Comparison of ENCODE assay signal across 8 cellular contexts in genomic region chr4:82428526-82428968, GRCh38. TPM values are rescaled to one million over a fixed set of nuclear protein-coding genes. Genes with fewer than 3 reads are reported as not detected.
DNase-seq lines count a peak whose midpoint lies in the region; ATAC-seq lines count a peak whose summit lies in the region.

No MANE protein-coding gene starts in this region.

- H3K27me3 Mint-ChIP-seq in T-helper 2 cell treated with Interferon-gamma antibody and Interleukin-4, amounts not matched to agents 5 μg/mL and 100 μg/mL, for 36 hours (ENCODE audit: low read depth): no peaks in the 10 kb centered on the region
- no peaks in the 10 kb centered on the region for H3K27me3 Mint-ChIP-seq in activated CD8-positive, alpha-beta T cell treated with anti-CD3 and anti-CD28 coated beads, Interleukin-2, amount 10 ng/mL, durations not matched to agents 7 days and 5 days (ENCODE audit: low read depth)

- POLR2A ChIA-PET in activated CD8-positive, alpha-beta T cell treated with anti-CD3 and anti-CD28 coated beads, Interleukin-2, amount 10 ng/mL, durations not matched to agents 7 days and 5 days (lab: Charles Lee): interaction anchor here (0.7 to 4.0 kb wide), 10 partner anchors 9 to 583 kb away, joined by 3 to 120 read pairs (median 4); partner anchors contain the start of genes HNRNPD, LIN54 and THAP9

- no peak for DNase-seq in T-helper 2 cell treated with Interferon-gamma antibody and Interleukin-4, amounts not matched to agents 5 μg/mL and 100 μg/mL, for 36 hours (ENCODE audit: low spot score)
- DNase-seq in T-helper 2 cell (no peak), NK-92 (lab: John Stamatoyannopoulos, UW; ENCODE audit: unreplicated experiment) (no peak)
- DNase-seq in activated CD8-positive, alpha-beta T cell treated with anti-CD3 and anti-CD28 coated beads, Interleukin-2, amount 10 ng/mL, durations not matched to agents 7 days and 5 days: no peak

- peaks cover 54% of the 10 kb centered on the region for H3K36me3 ChIP-seq in iPS-20b (ENCODE audit: insufficient read depth, low read depth, low read length)
- peaks cover 32 to 37% (median 32%) of the 10 kb centered on the region in 5 donors for H3K36me3 ChIP-seq in subcutaneous abdominal adipose tissue (ENCODE audit: control insufficient read depth in 5 of 5, insufficient read depth in 5 of 5, low read length in 5 of 5)

- no peaks in the 10 kb centered on the region for H3K9me3 ChIP-seq in iPS-20b (ENCODE audit: insufficient read depth, low read depth, low read length)
- no peaks in the 10 kb centered on the region for H3K9me3 ChIP-seq in subcutaneous abdominal adipose tissue (ENCODE audit: control insufficient read depth in 5 of 5, low read length in 5 of 5)

- H3K27ac Mint-ChIP-seq in T-helper 2 cell treated with Interferon-gamma antibody and Interleukin-4, amounts not matched to agents 5 μg/mL and 100 μg/mL, for 36 hours: peak overlapping the region; percentile 73
- H3K27ac Mint-ChIP-seq in activated CD8-positive, alpha-beta T cell treated with anti-CD3 and anti-CD28 coated beads, Interleukin-2, amount 10 ng/mL, durations not matched to agents 7 days and 5 days: peak overlapping the region; percentile 99

- no peaks in the 10 kb centered on the region for H3K9me3 Mint-ChIP-seq in T-helper 2 cell treated with Interferon-gamma antibody and Interleukin-4, amounts not matched to agents 5 μg/mL and 100 μg/mL, for 36 hours
- no peaks in the 10 kb centered on the region for H3K9me3 Mint-ChIP-seq in activated CD8-positive, alpha-beta T cell treated with anti-CD3 and anti-CD28 coated beads, Interleukin-2, amount 10 ng/mL, durations not matched to agents 7 days and 5 days (ENCODE audit: insufficient read depth)

- H3K4me1 Mint-ChIP-seq in T-helper 2 cell treated with Interferon-gamma antibody and Interleukin-4, amounts not matched to agents 5 μg/mL and 100 μg/mL, for 36 hours (ENCODE audit: low read depth): peaks cover 51% of the 10 kb centered on the region
- H3K4me1 Mint-ChIP-seq in activated CD8-positive, alpha-beta T cell treated with anti-CD3 and anti-CD28 coated beads, Interleukin-2, amount 10 ng/mL, durations not matched to agents 7 days and 5 days (ENCODE audit: low read depth): peaks cover 51% of the 10 kb centered on the region

- no peaks in the 10 kb centered on the region for H3K27me3 ChIP-seq in iPS-20b (ENCODE audit: insufficient read depth, low read length)
- H3K27me3 ChIP-seq in subcutaneous abdominal adipose tissue (ENCODE audit: control insufficient read depth in 5 of 5, insufficient read depth in 4 of 5, low read length in 5 of 5): no peaks in the 10 kb centered on the region

- H3K36me3 Mint-ChIP-seq in T-helper 2 cell treated with Interferon-gamma antibody and Interleukin-4, amounts not matched to agents 5 μg/mL and 100 μg/mL, for 36 hours (ENCODE audit: low read depth): peaks cover 65% of the 10 kb centered on the region
- peaks cover 79% of the 10 kb centered on the region for H3K36me3 Mint-ChIP-seq in activated CD8-positive, alpha-beta T cell treated with anti-CD3 and anti-CD28 coated beads, Interleukin-2, amount 10 ng/mL, durations not matched to agents 7 days and 5 days (ENCODE audit: low read depth)

- H3K9ac ChIP-seq in iPS-20b (ENCODE audit: low read depth, low read length): peak overlapping the region; percentile 100
- H3K9ac ChIP-seq in subcutaneous abdominal adipose tissue (ENCODE audit: low read length in 5 of 5): peak overlapping the region; percentile 28 to 98 (median 82)

- H3K4me3 ChIP-seq in iPS-20b (ENCODE audit: low read length): peak overlapping the region; percentile 96
- peak overlapping the region; percentile 84 to 98 (median 96) for H3K4me3 ChIP-seq in subcutaneous abdominal adipose tissue (ENCODE audit: low read depth in 1 of 5, low read length in 5 of 5)

- H3K27ac ChIP-seq in iPS-20b (ENCODE audit: low read length) (no peak overlapping the region), subcutaneous abdominal adipose tissue (ENCODE audit: low read depth, low read length) (peak overlapping the region; percentile 94)

- no peak for ATAC-seq in activated CD8-positive, alpha-beta T cell treated with anti-CD3 and anti-CD28 coated beads, Interleukin-2, amount 10 ng/mL, durations not matched to agents 7 days and 5 days
- ATAC-seq in GM21423 (IDR thresholded peaks at IDR 0.05; ENCODE audit: unreplicated experiment) (no peak), GM19035 (IDR thresholded peaks at IDR 0.05; ENCODE audit: unreplicated experiment) (no peak)

- H3K4me3 Mint-ChIP-seq in T-helper 2 cell treated with Interferon-gamma antibody and Interleukin-4, amounts not matched to agents 5 μg/mL and 100 μg/mL, for 36 hours: peak overlapping the region; percentile 100
- peak overlapping the region; percentile 99 for H3K4me3 Mint-ChIP-seq in activated CD8-positive, alpha-beta T cell treated with anti-CD3 and anti-CD28 coated beads, Interleukin-2, amount 10 ng/mL, durations not matched to agents 7 days and 5 days

- H3K4me1 ChIP-seq in iPS-20b (ENCODE audit: insufficient read depth, low read length) (peaks cover 15% of the 10 kb centered on the region; the same call in 1 of the 2 replicates), subcutaneous abdominal adipose tissue (ENCODE audit: control insufficient read depth in 5 of 5, insufficient read depth in 5 of 5, low read length in 5 of 5) (peaks cover 9 to 39% (median 37%) of the 10 kb centered on the region in 5 donors)

- CTCF ChIA-PET in activated CD8-positive, alpha-beta T cell treated with anti-CD3 and anti-CD28 coated beads, Interleukin-2, amount 10 ng/mL, durations not matched to agents 7 days and 5 days (lab: Charles Lee): interaction anchor here (0.6 to 2.9 kb wide), 18 partner anchors 8 to 583 kb away, joined by 3 to 30 read pairs (median 4); partner anchors contain the start of gene THAP9

RNA-seq across cellular contexts. Expression of gene HNRNPDL, which starts 1.7 kb away (rescaled TPM):
- total RNA-seq in activated CD8-positive, alpha-beta T cell treated with anti-CD3 and anti-CD28 coated beads, Interleukin-2, amount 10 ng/mL, durations not matched to agents 7 days and 5 days: 100 to 1,000 TPM; 331 TPM

RNA-seq across cellular contexts. Expression of gene ENOPH1, which starts 1.8 kb away (rescaled TPM):
- 10 to 100 TPM; 45.0 to 45.3 TPM for total RNA-seq in activated CD8-positive, alpha-beta T cell treated with anti-CD3 and anti-CD28 coated beads, Interleukin-2, amount 10 ng/mL, durations not matched to agents 7 days and 5 days

RNA-seq across cellular contexts. Expression of gene HNRNPD, which starts 54.8 kb away (rescaled TPM):
- 100 to 1,000 TPM; 405 to 406 TPM for total RNA-seq in activated CD8-positive, alpha-beta T cell treated with anti-CD3 and anti-CD28 coated beads, Interleukin-2, amount 10 ng/mL, durations not matched to agents 7 days and 5 days
